ENCODE assay signal across 1 cellular context in genomic region chr12:96106137-96106536, GRCh38.
A peak's percentile ranks its signal among the peaks of the same experiment; 100 is the strongest.
TF ChIP-seq lines count a peak whose summit lies in the region.

No MANE protein-coding gene starts in this region.

TF ChIP-seq in HepG2, 621 proteins besides CTCF, POLR2A, EP300 and RAD21 (continued from another document):
- TF ChIP-seq ZNF430 (CRISPR knock-in tag; IDR thresholded peaks at IDR 0.05) (no peak), CHD2 (IDR thresholded peaks at IDR 0.05; ENCODE audit: low read depth, low read length) (no peak), CREB1 (IDR thresholded peaks at IDR 0.05) (no peak), CREB1 (CRISPR knock-in tag; IDR thresholded peaks at IDR 0.05) (no peak), YEATS4 (CRISPR knock-in tag; IDR thresholded peaks at IDR 0.05; ENCODE audit: borderline replicate concordance) (no peak), ATF7 (IDR thresholded peaks at IDR 0.05) (no peak), ATF7 (CRISPR knock-in tag; IDR thresholded peaks at IDR 0.05) (no peak), U2AF2 (IDR thresholded peaks at IDR 0.05; ENCODE audit: low read depth, low read length) (no peak), KLF16 (CRISPR knock-in tag; IDR thresholded peaks at IDR 0.05) (no peak), ZNF724P (CRISPR knock-in tag; IDR thresholded peaks at IDR 0.05; ENCODE audit: borderline replicate concordance) (no peak), ZMYM3 (CRISPR knock-in tag; IDR thresholded peaks at IDR 0.05) (peak; percentile 81), ZNF768 (CRISPR knock-in tag; IDR thresholded peaks at IDR 0.05) (peak; percentile 92; the same call in 1 of the 2 replicates), DNMT1 (CRISPR knock-in tag; IDR thresholded peaks at IDR 0.05) (no peak), ZNF383 (CRISPR knock-in tag; IDR thresholded peaks at IDR 0.05; ENCODE audit: borderline replicate concordance) (no peak), ZNF660 (CRISPR knock-in tag; IDR thresholded peaks at IDR 0.05; ENCODE audit: borderline replicate concordance, low read depth) (no peak), ZNF841 (CRISPR knock-in tag; IDR thresholded peaks at IDR 0.05; ENCODE audit: borderline replicate concordance) (no peak), KDM1A (CRISPR knock-in tag; IDR thresholded peaks at IDR 0.05) (0 out of 2 replicates have a peak, but pooled peaks have one; percentile 33), FOXA1 (IDR thresholded peaks at IDR 0.05) (no peak), FOXA1 (CRISPR knock-in tag; IDR thresholded peaks at IDR 0.05) (peak; percentile 45; the same call in 1 of the 2 replicates)
- TF ChIP-seq, protein P1, sequence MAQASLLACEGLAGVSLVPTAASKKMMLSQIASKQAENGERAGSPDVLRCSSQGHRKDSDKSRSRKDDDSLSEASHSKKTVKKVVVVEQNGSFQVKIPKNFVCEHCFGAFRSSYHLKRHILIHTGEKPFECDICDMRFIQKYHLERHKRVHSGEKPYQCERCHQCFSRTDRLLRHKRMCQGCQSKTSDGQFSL (CRISPR knock-in tag; IDR thresholded peaks at IDR 0.05) = no peak
- TF ChIP-seq, protein P2, sequence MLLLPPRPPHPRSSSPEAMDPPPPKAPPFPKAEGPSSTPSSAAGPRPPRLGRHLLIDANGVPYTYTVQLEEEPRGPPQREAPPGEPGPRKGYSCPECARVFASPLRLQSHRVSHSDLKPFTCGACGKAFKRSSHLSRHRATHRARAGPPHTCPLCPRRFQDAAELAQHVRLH (CRISPR knock-in tag; IDR thresholded peaks at IDR 0.05; ENCODE audit: borderline replicate concordance, low read depth) = no peak
TF ChIP-seq in HepG2: peak in this region for 6.
